In genomic region chr20:32535953-32536823, GRCh38 we compare ENCODE assay signal across 1 cellular context.
TF ChIP-seq lines count a peak whose summit lies in the region.

No MANE protein-coding gene starts in this region.

TF ChIP-seq in IMR-90, 13 proteins besides CTCF, POLR2A, EP300 and RAD21:
- TF ChIP-seq MXI1 (IDR thresholded peaks at IDR 0.05; ENCODE audit: borderline replicate concordance, low read depth, low read length), result no peak
- no peak for TF ChIP-seq CHD1 (IDR thresholded peaks at IDR 0.05; ENCODE audit: low read depth, low read length)
